Comparison of ENCODE assay signal across 8 cellular contexts in the genomic region with DNA sequence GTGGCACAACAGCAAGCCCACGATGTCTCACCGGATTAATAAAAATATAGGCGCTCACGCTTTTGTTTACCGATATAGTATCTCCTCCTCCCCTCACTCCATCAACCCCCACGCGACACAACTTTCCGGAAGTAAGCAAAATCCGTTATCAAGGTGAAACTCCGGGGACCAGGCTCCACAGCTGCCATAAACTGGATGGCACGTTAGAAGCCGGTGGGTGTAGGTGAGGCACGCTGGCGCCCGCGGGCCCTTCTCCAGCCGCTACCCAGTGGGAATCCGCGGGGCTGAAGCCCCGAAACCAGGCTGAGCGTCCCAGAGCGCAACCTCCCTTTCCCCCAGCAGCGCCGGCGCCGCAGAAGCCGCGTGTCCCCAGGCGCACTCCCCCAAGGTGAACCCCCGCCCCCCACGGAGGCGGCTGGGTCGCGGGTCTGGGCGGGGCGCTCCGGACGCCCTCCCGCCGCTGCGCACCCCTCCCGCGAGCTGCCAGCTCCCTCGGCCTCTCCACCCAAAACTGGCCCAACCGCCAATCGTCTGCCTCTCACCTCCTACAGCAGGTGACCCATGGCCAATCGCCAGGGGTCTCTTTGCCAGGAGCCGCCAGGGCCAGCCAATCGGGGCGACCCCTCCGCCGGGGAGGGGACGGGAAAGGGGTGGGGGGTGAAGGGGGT.
DNase-seq lines count a peak whose midpoint lies in the region; ATAC-seq and TF ChIP-seq lines count a peak whose summit lies in the region.

No MANE protein-coding gene starts in this region.

- H3K27me3 Mint-ChIP-seq in activated CD4-positive, alpha-beta T cell treated with anti-CD3 and anti-CD28 coated beads, Interleukin-2, amount 10 ng/mL, durations not matched to agents 7 days and 5 days = no peaks in the 10 kb centered on the region

- peak; percentile 94 for ATAC-seq in HG03442 (IDR thresholded peaks at IDR 0.05; ENCODE audit: unreplicated experiment)

- H3K4me3 ChIP-seq in BE2C (ENCODE audit: low read depth, low read length) (peak overlapping the region; percentile 74), liver (ENCODE audit: low read depth in 1 of 3, low read length in 3 of 3) (peak overlapping the region; percentile 62 to 80 (median 75))

- no peaks in the 10 kb centered on the region for H3K4me1 ChIP-seq in BE2C
- peaks cover 18 to 50% (median 26%) of the 10 kb centered on the region in 4 donors for H3K4me1 ChIP-seq in liver (ENCODE audit: control insufficient read depth in 4 of 4, insufficient read depth in 4 of 4, low read length in 3 of 4)

- POLR2A ChIA-PET in activated CD4-positive, alpha-beta T cell treated with anti-CD3 and anti-CD28 coated beads, Interleukin-2, amount 10 ng/mL, durations not matched to agents 7 days and 5 days (lab: Charles Lee) = interaction anchor here (0.6 kb wide), 1 partner anchor 210 kb away, joined by 3 read pairs; a partner anchor contains a TSS

- no peaks in the 10 kb centered on the region for H3K9me3 Mint-ChIP-seq in activated CD4-positive, alpha-beta T cell treated with anti-CD3 and anti-CD28 coated beads, Interleukin-2, amount 10 ng/mL, durations not matched to agents 7 days and 5 days

- WGBS in liver = under 1% methylated on average over 53 of the region's 53 CpGs

- peak overlapping the region; percentile 93 for H3K27ac Mint-ChIP-seq in activated CD4-positive, alpha-beta T cell treated with anti-CD3 and anti-CD28 coated beads, Interleukin-2, amount 10 ng/mL, durations not matched to agents 7 days and 5 days

- no peak for TF ChIP-seq RAD21 in liver (IDR thresholded peaks at IDR 0.05)

- H3K27ac ChIP-seq in liver (ENCODE audit: low read depth in 1 of 2, low read length in 2 of 2) = peak overlapping the region; percentile 88 to 95

- no peaks in the 10 kb centered on the region for H3K36me3 ChIP-seq in BE2C
- H3K36me3 ChIP-seq in liver (ENCODE audit: control insufficient read depth in 4 of 4, insufficient read depth in 3 of 4, low read depth in 1 of 4, low read length in 3 of 4) = no peaks in the 10 kb centered on the region

- H3K4me3 Mint-ChIP-seq in activated CD4-positive, alpha-beta T cell treated with anti-CD3 and anti-CD28 coated beads, Interleukin-2, amount 10 ng/mL, durations not matched to agents 7 days and 5 days = peak overlapping the region; percentile 79

- peak overlapping the region; percentile 37 to 70 for H3K9ac ChIP-seq in liver (ENCODE audit: low read depth in 1 of 2, low read length in 2 of 2)

- peaks cover 35% of the 10 kb centered on the region for H3K4me1 Mint-ChIP-seq in activated CD4-positive, alpha-beta T cell treated with anti-CD3 and anti-CD28 coated beads, Interleukin-2, amount 10 ng/mL, durations not matched to agents 7 days and 5 days

- CTCF ChIA-PET in activated CD4-positive, alpha-beta T cell treated with anti-CD3 and anti-CD28 coated beads, Interleukin-2, amount 10 ng/mL, durations not matched to agents 7 days and 5 days (lab: Charles Lee) = no interaction called here

- no peaks in the 10 kb centered on the region for H3K36me3 Mint-ChIP-seq in activated CD4-positive, alpha-beta T cell treated with anti-CD3 and anti-CD28 coated beads, Interleukin-2, amount 10 ng/mL, durations not matched to agents 7 days and 5 days (ENCODE audit: low read depth)

- H3K9me3 ChIP-seq in BE2C (no peaks in the 10 kb centered on the region), liver (ENCODE audit: control insufficient read depth in 4 of 4, low read length in 3 of 4) (no peaks in the 10 kb centered on the region)

- H3K27me3 ChIP-seq in BE2C = no peaks in the 10 kb centered on the region
- H3K27me3 ChIP-seq in liver (ENCODE audit: control insufficient read depth in 4 of 4, insufficient read depth in 4 of 4, low read length in 3 of 4) = no peaks in the 10 kb centered on the region

- DNase-seq in BE2C (peak; percentile 92), GM19240 (ENCODE audit: insufficient read length, low spot score) (peak; percentile 70), NCI-H510A treated with DMSO at 0.1 percent for 48 hours (lab: John Stamatoyannopoulos, UW) (peak; percentile 84), dermis blood vessel endothelial cell (peak; percentile 95)
- DNase-seq in activated CD4-positive, alpha-beta T cell treated with anti-CD3 and anti-CD28 coated beads, Interleukin-2, amount 10 ng/mL, durations not matched to agents 7 days and 5 days = peak; percentile 97
- DNase-seq in stimulated activated CD4-positive, alpha-beta T cell treated with anti-CD3 and anti-CD28 coated beads, Interleukin-2, amount 100 ng/mL, for 48 hours = peak; percentile 90 to 92

- TF ChIP-seq CTCF in BE2C (IDR thresholded peaks at IDR 0.05; ENCODE audit: low read depth, low read length) (no peak), liver (IDR thresholded peaks at IDR 0.05; ENCODE audit: low read depth, low read length, missing input control) (no peak)

TF ChIP-seq in liver, 16 proteins besides CTCF, POLR2A, EP300 and RAD21:
- TF ChIP-seq, protein P1, sequence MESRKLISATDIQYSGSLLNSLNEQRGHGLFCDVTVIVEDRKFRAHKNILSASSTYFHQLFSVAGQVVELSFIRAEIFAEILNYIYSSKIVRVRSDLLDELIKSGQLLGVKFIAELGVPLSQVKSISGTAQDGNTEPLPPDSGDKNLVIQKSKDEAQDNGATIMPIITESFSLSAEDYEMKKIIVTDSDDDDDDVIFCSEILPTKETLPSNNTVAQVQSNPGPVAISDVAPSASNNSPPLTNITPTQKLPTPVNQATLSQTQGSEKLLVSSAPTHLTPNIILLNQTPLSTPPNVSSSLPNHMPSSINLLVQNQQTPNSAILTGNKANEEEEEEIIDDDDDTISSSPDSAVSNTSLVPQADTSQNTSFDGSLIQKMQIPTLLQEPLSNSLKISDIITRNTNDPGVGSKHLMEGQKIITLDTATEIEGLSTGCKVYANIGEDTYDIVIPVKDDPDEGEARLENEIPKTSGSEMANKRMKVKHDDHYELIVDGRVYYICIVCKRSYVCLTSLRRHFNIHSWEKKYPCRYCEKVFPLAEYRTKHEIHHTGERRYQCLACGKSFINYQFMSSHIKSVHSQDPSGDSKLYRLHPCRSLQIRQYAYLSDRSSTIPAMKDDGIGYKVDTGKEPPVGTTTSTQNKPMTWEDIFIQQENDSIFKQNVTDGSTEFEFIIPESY (IDR thresholded peaks at IDR 0.05) = no peak
- no peak for TF ChIP-seq HNF4A (conservative IDR thresholded peaks at IDR 0.05)
- no peak for TF ChIP-seq HNF4G (IDR thresholded peaks at IDR 0.05)
- no peak for TF ChIP-seq TAF1 (conservative IDR thresholded peaks at IDR 0.05)
- peak; percentile 78 for TF ChIP-seq SP1 (IDR thresholded peaks at IDR 0.05)

Comparison
In these comparisons a context has a peak if more than half of its experiments do, and no peak if none do; other contexts are left out.
1. Peak in every context shown above with its lines: DNase-seq, ATAC-seq, H3K4me3 ChIP-seq and H3K27ac ChIP-seq.